16 cellular contexts compared by ENCODE assay signal in genomic region chr7:108735814-108736213, GRCh38.
DNase-seq lines count a peak whose midpoint lies in the region; ATAC-seq and TF ChIP-seq lines count a peak whose summit lies in the region.
"Had no signal": no experiment of that assay in that cellular context is flagged by ENCODE, and none has a peak within 500 bp of the region (broad histone marks: within the 10 kb centered on the region; RNA-seq: fewer than 3 reads in every experiment).

No MANE protein-coding gene starts in this region.

- no peak overlapping the region for H3K4me3 ChIP-seq in Caco-2 (ENCODE audit: low read depth, low read length)
- H3K4me3 ChIP-seq: BLaER1, GM23338 had no signal

- no peaks in the 10 kb centered on the region for H3K27me3 Mint-ChIP-seq in Caco-2 (ENCODE audit: insufficient read depth, unreplicated experiment)

- BruUV-seq in Caco-2 (replicated peaks; lab: Mats Ljungman, UMichigan): no TSS peak

- H3K9me3 Mint-ChIP-seq in Caco-2 (ENCODE audit: unreplicated experiment): peaks cover 15% of the 10 kb centered on the region
- H3K9me3 Mint-ChIP-seq: GM23338 had no signal

- H3K4me3 Mint-ChIP-seq in Caco-2 (ENCODE audit: unreplicated experiment): no peak overlapping the region
- H3K4me3 Mint-ChIP-seq: CD14-positive monocyte; CD4-positive, alpha-beta memory T cell; GM23338 had no signal

- peaks cover 32% of the 10 kb centered on the region for H3K4me1 ChIP-seq in Caco-2
- H3K4me1 ChIP-seq: BLaER1 had no signal

- no peaks in the 10 kb centered on the region for H3K9me3 ChIP-seq in Caco-2
- H3K9me3 ChIP-seq: BLaER1 had no signal

- no peak for TF ChIP-seq CTCF in Caco-2 (IDR thresholded peaks at IDR 0.05; ENCODE audit: insufficient read depth in 1 of 2, low read depth in 1 of 2, low read length in 1 of 2, severe bottlenecking in 1 of 2, unreplicated experiment in 1 of 2)

- H3K4me1 Mint-ChIP-seq in Caco-2 (ENCODE audit: low read depth, unreplicated experiment): peaks cover 15% of the 10 kb centered on the region
- H3K4me1 Mint-ChIP-seq: CD14-positive monocyte; CD4-positive, alpha-beta memory T cell had no signal

- intact Hi-C loops in Caco-2 (cut with micrococcal nuclease; ENCODE audit: unreplicated experiment): loop anchor here (1.0 to 10.0 kb wide), 6 partner anchors 69 to 1939 kb away; no protein-coding TSS in a partner anchor

- ATAC-seq in GM21381 (IDR thresholded peaks at IDR 0.05; ENCODE audit: unreplicated experiment) (peak; percentile 58), HG02678 (IDR thresholded peaks at IDR 0.05; ENCODE audit: unreplicated experiment) (peak; percentile 49), HG03460 (IDR thresholded peaks at IDR 0.05; ENCODE audit: unreplicated experiment) (peak; percentile 76), HG03095 (IDR thresholded peaks at IDR 0.05; ENCODE audit: unreplicated experiment) (no peak)
- ATAC-seq: GM23338 had no signal

- DNase-seq in Caco-2: no peak
- no peak for DNase-seq in T-helper 9 cell
- no peak for DNase-seq in effector CD4-positive, alpha-beta T cell
- DNase-seq: 8988T; Calu3; CD4-positive, alpha-beta memory T cell; HCEC 1CT; Kasumi-1; KG1 had no signal

- no peaks in the 10 kb centered on the region for H3K36me3 ChIP-seq in Caco-2 (ENCODE audit: control insufficient read depth, insufficient read depth, low read length)
- H3K36me3 ChIP-seq: BLaER1 had no signal

- CTCF ChIA-PET in Caco-2 (lab: Charles Lee): no interaction called here

- H3K27me3 ChIP-seq in Caco-2 (replicated peaks; ENCODE audit: control insufficient read depth, insufficient read depth, low read length): no peaks in the 10 kb centered on the region
- H3K27me3 ChIP-seq: BLaER1 had no signal

- POLR2A ChIA-PET in Caco-2 (lab: Charles Lee): no interaction called here

- peaks cover 17% of the 10 kb centered on the region for H3K36me3 Mint-ChIP-seq in Caco-2 (ENCODE audit: insufficient read depth, unreplicated experiment)
- H3K36me3 Mint-ChIP-seq: CD14-positive monocyte; CD4-positive, alpha-beta memory T cell had no signal

- peak overlapping the region; percentile 33 for H3K27ac Mint-ChIP-seq in Caco-2 (ENCODE audit: unreplicated experiment)
- H3K27ac Mint-ChIP-seq: CD14-positive monocyte; CD4-positive, alpha-beta memory T cell; GM23338 had no signal
